In genomic region chr22:50677493-50678217, GRCh38 we compare ENCODE assay signal across 21 cellular contexts. TPM values are rescaled to one million over a fixed set of nuclear protein-coding genes. Genes with fewer than 3 reads are reported as not detected.
DNase-seq lines count a peak whose midpoint lies in the region; ATAC-seq, FAIRE-seq and TF ChIP-seq lines count a peak whose summit lies in the region.
"Had no signal": no experiment of that assay in that cellular context is flagged by ENCODE, and none has a peak within 500 bp of the region (broad histone marks: within the 10 kb centered on the region; RNA-seq: fewer than 3 reads in every experiment).

No MANE protein-coding gene starts in this region.

- H3K9me3 Mint-ChIP-seq in endothelial cell (ENCODE audit: unreplicated experiment), result no peaks in the 10 kb centered on the region
- H3K9me3 Mint-ChIP-seq: CD4-positive, alpha-beta T cell; effector memory CD8-positive, alpha-beta T cell had no signal

- H2AK5ac ChIP-seq in neuronal stem cell (ENCODE audit: low read depth, low read length), result no peak overlapping the region

- peaks cover 0 to 7% of the 10 kb centered on the region in 2 donors for H3K9me3 ChIP-seq in neuronal stem cell (replicated peaks in 1 of 2; ENCODE audit: control insufficient read depth in 2 of 2, insufficient read depth in 1 of 2, low read depth in 1 of 2, low read length in 2 of 2)

- no peak overlapping the region for H3K14ac ChIP-seq in neuronal stem cell (ENCODE audit: low read length)

- no peak overlapping the region for H2BK15ac ChIP-seq in neuronal stem cell (ENCODE audit: low read length)

- peaks cover 42% of the 10 kb centered on the region for H3K4me1 Mint-ChIP-seq in endothelial cell (ENCODE audit: unreplicated experiment)

- peaks cover 28% of the 10 kb centered on the region for H3K27me3 Mint-ChIP-seq in endothelial cell (ENCODE audit: unreplicated experiment)

- H2AFZ ChIP-seq in neuronal stem cell (ENCODE audit: low read length), result no peak overlapping the region

- no peak overlapping the region for H2BK5ac ChIP-seq in neuronal stem cell (ENCODE audit: low read length)

- intact Hi-C loops in Right ventricle myocardium inferior (cut with DNase I), result no loop called here
- intact Hi-C loops in left cardiac atrium (cut with DNase I), result no loop called here

- H4K91ac ChIP-seq in neuronal stem cell (ENCODE audit: low read depth, low read length, poor library complexity), result no peak overlapping the region

- no peak overlapping the region for H3K4ac ChIP-seq in neuronal stem cell (ENCODE audit: low read length)

- peak; percentile 16 for ATAC-seq in Right ventricle myocardium inferior
- no peak for ATAC-seq in left cardiac atrium
- ATAC-seq: effector memory CD8-positive, alpha-beta T cell; stimulated activated naive B cell treated with anti-CD40 and anti-IgM and Interleukin-4, amounts not matched to agents 10 μg/mL and 1 μg/mL and 100 μg/mL, for 72 hours had no signal

- H3K4me1 ChIP-seq in neuronal stem cell (ENCODE audit: control insufficient read depth in 2 of 2, insufficient read depth in 1 of 2, low read depth in 1 of 2, low read length in 2 of 2), result peaks cover 11 to 13% of the 10 kb centered on the region in 2 donors

- no peak overlapping the region for H2BK120ac ChIP-seq in neuronal stem cell (ENCODE audit: low read depth, low read length)

- H3K9ac ChIP-seq in neuronal stem cell (ENCODE audit: low read depth, low read length, poor library complexity), result no peak overlapping the region
- H3K9ac ChIP-seq: KMS-11 had no signal

- FAIRE-seq in urothelium cell line (lab: Jason Lieb, UNC), result no peak
- FAIRE-seq: GM18507, RCC 7860 had no signal

- H3K79me1 ChIP-seq in neuronal stem cell (ENCODE audit: low read depth, low read length), result peaks cover 16% of the 10 kb centered on the region

- H3K27me3 ChIP-seq in neuronal stem cell (ENCODE audit: control insufficient read depth in 3 of 3, insufficient read depth in 3 of 3, low read depth in 1 of 3, low read length in 3 of 3), result peaks cover 0 to 8% (median 0%) of the 10 kb centered on the region in 3 experiments

- no peak overlapping the region for H3K4me2 ChIP-seq in neuronal stem cell (ENCODE audit: insufficient read depth, low read length, poor library complexity, severe bottlenecking)
- H3K4me2 ChIP-seq: KMS-11 had no signal

- peak overlapping the region; percentile 88 for H3K4me3 Mint-ChIP-seq in endothelial cell (ENCODE audit: unreplicated experiment)
- H3K4me3 Mint-ChIP-seq: effector memory CD8-positive, alpha-beta T cell; stimulated activated naive B cell treated with anti-CD40 and anti-IgM and Interleukin-4, amounts not matched to agents 10 μg/mL and 1 μg/mL and 100 μg/mL, for 72 hours had no signal

- H3K18ac ChIP-seq in neuronal stem cell (ENCODE audit: low read length), result no peak overlapping the region

- H3K4me3 ChIP-seq in neuronal stem cell (ENCODE audit: low read length in 2 of 2), result no peak overlapping the region

- no CpG with 5 or more reads among the region's 13 CpGs for WGBS in neuronal stem cell (ENCODE audit: extremely low coverage in 2 of 2, insufficient read length in 2 of 2, insufficient replicate concordance in 1 of 2), 2 donors

- DNase-seq in Right ventricle myocardium inferior (ENCODE audit: missing footprints) (no peak), left cardiac atrium (no peak), endothelial cell (ENCODE audit: low spot score) (no peak), neuronal stem cell (ENCODE audit: low spot score) (no peak), urothelium cell line (ENCODE audit: low spot score) (peak; percentile 4), NCI-H748 treated with DMSO at 0.1 percent for 48 hours (lab: John Stamatoyannopoulos, UW) (no peak), activated gamma-delta T cell (lab: John Stamatoyannopoulos, UW) (no peak), NCI-H345 treated with DMSO at 0.1 percent for 48 hours (lab: John Stamatoyannopoulos, UW; ENCODE audit: unreplicated experiment) (no peak)
- DNase-seq: ACHN; activated CD4-positive, alpha-beta T cell treated with anti-CD3 and anti-CD28 coated beads, Interleukin-2, amount 50 U/mL, for 48 hours; DMS53; effector memory CD8-positive, alpha-beta T cell; HCEC 1CT; NCI-H1105; stimulated activated naive B cell treated with anti-CD40 and anti-IgM and Interleukin-4, amounts not matched to agents 10 μg/mL and 1 μg/mL and 100 μg/mL, for 72 hours; trophoblast cell had no signal

- H4K8ac ChIP-seq in neuronal stem cell (ENCODE audit: low read depth, low read length), result no peak overlapping the region

- peaks cover 11 to 13% of the 10 kb centered on the region in 2 donors for H3K36me3 ChIP-seq in neuronal stem cell (replicated peaks in 1 of 2; ENCODE audit: control insufficient read depth in 2 of 2, insufficient read depth in 2 of 2, low read length in 2 of 2)

- peak overlapping the region; percentile 27 for H3K27ac Mint-ChIP-seq in endothelial cell (ENCODE audit: unreplicated experiment)
- H3K27ac Mint-ChIP-seq: activated T-helper 2 cell treated with anti-CD3 and anti-CD28 coated beads, Interferon-gamma antibody, Interleukin-2, Interleukin-4, amounts not matched to agents 10 μg/mL and 5 μg/mL and 100 μg/mL, durations not matched to agents 14 hours and 24 hours and 36 hours; CD4-positive, alpha-beta T cell; effector memory CD8-positive, alpha-beta T cell; stimulated activated naive B cell treated with anti-CD40 and anti-IgM and Interleukin-4, amounts not matched to agents 10 μg/mL and 1 μg/mL and 100 μg/mL, for 72 hours had no signal

- no peak for TF ChIP-seq CTCF in endothelial cell (IDR thresholded peaks at IDR 0.05; ENCODE audit: unreplicated experiment)

- H3K27ac ChIP-seq in neuronal stem cell (replicated peaks; ENCODE audit: low read length), result no peak overlapping the region
- H3K27ac ChIP-seq: KMS-11 had no signal

- peaks cover 49% of the 10 kb centered on the region for H3K36me3 Mint-ChIP-seq in endothelial cell (ENCODE audit: low read depth, unreplicated experiment)

- no peak overlapping the region for H2BK12ac ChIP-seq in neuronal stem cell (ENCODE audit: low read length)

- H3K23ac ChIP-seq in neuronal stem cell (ENCODE audit: low read depth, low read length, poor library complexity), result peak overlapping the region; percentile 57

RNA-seq across cellular contexts. Expression of gene SHANK3, which starts 5.0 kb away (rescaled TPM):
- total RNA-seq in Right ventricle myocardium inferior (22.2 TPM), left cardiac atrium (10 to 100 TPM; 19.5 to 34.1 TPM), endothelial cell (ENCODE audit: unreplicated experiment) (223 TPM)
- 9.8 TPM for polyA plus RNA-seq in neuronal stem cell (2013, experiment 1 of 2)
- 9.9 TPM for polyA plus RNA-seq in neuronal stem cell (2013, experiment 2 of 2)
- total RNA-seq: CD4-positive, alpha-beta T cell had no signal

RNA-seq across cellular contexts. Expression of gene ARSA, which starts 49.7 kb away (rescaled TPM):
- total RNA-seq in Right ventricle myocardium inferior, result 21.3 TPM
- 10 to 100 TPM; 27.0 to 32.5 TPM for total RNA-seq in left cardiac atrium
- 59.6 TPM for total RNA-seq in endothelial cell (ENCODE audit: unreplicated experiment)
- polyA plus RNA-seq in neuronal stem cell (2013, experiment 1 of 2), result 16.8 TPM
- polyA plus RNA-seq in neuronal stem cell (2013, experiment 2 of 2), result 15.2 TPM
